In the genomic region with DNA sequence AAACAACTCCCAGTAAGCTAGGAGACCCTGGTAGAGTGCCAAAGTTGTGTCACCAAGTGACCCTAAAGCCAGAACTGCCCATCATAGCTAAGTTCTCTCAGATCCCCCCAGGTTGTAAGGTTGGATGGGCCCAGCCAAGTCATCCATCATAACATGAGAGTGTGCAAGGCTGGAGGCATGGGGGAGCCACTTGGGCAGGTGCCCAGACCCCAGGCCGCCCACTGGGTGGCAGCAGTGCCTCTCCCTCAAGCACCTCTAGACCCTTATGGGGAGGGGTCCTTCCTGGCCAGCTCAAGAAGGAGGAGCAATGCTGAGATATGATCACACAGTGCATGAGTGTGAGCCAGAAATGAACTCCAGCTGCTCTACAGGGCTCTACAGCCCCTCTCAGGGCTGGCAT, we compare ENCODE assay signal across 16 cellular contexts.
DNase-seq lines count a peak whose midpoint lies in the region; ATAC-seq, FAIRE-seq and TF ChIP-seq lines count a peak whose summit lies in the region.
"Had no signal": no experiment of that assay in that cellular context is flagged by ENCODE, and none has a peak within 500 bp of the region (broad histone marks: within the 10 kb centered on the region; RNA-seq: fewer than 3 reads in every experiment).

No MANE protein-coding gene starts in this region.

- peak; percentile 11; the same call in 1 of the 2 replicates for TF ChIP-seq CTCF in 22Rv1 (IDR thresholded peaks at IDR 0.05)
- peak; percentile 56 for TF ChIP-seq CTCF in GM06990 (IDR thresholded peaks at IDR 0.05; ENCODE audit: insufficient read depth, low read length, poor library complexity, severe bottlenecking)
- TF ChIP-seq CTCF in epithelial cell of proximal tubule (conservative IDR thresholded peaks at IDR 0.05; ENCODE audit: low read depth, low read length), result peak; percentile 28

- DNase-seq in GM06990 (ENCODE audit: extremely low read depth, insufficient read length) (no peak), NCI-H526 treated with DMSO at 0.1 percent for 48 hours (lab: John Stamatoyannopoulos, UW) (peak; percentile 12), epithelial cell of proximal tubule (ENCODE audit: low read depth) (no peak), H54 (ENCODE audit: insufficient read length, low spot score) (no peak), OCI-M2 (lab: John Stamatoyannopoulos, UW; ENCODE audit: unreplicated experiment) (no peak), GM19240 (ENCODE audit: insufficient read length, low spot score) (no peak)
- DNase-seq: activated CD4-positive, alpha-beta T cell treated with anti-CD3 and anti-CD28 coated beads, Interleukin-2, amount 10 ng/mL, durations not matched to agents 24 days and 14 days; activated gamma-delta T cell treated with Interleukin-2 at 50 U/mL for 16 hours; caudate nucleus; islet precursor cell; NCI-H446 treated with DMSO at 0.1 percent for 48 hours; trophoblast cell had no signal

- H3K4me3 ChIP-seq in GM06990 (replicated peaks; ENCODE audit: low read depth, low read length), result no peak overlapping the region
- no peak overlapping the region for H3K4me3 ChIP-seq in epithelial cell of proximal tubule (ENCODE audit: low read depth, low read length)
- H3K4me3 ChIP-seq: BLaER1 treated with 17β-estradiol and CSF1 and Interleukin-3, amounts not matched to agents 10 nM and 100 nM; smooth muscle cell had no signal

- H3K27ac ChIP-seq in 22Rv1, result no peak overlapping the region
- H3K27ac ChIP-seq: BLaER1 treated with 17β-estradiol and CSF1 and Interleukin-3, amounts not matched to agents 10 nM and 100 nM had no signal

- H3K27me3 ChIP-seq in GM06990 (replicated peaks; ENCODE audit: control insufficient read depth, insufficient read depth, low read length), result no peaks in the 10 kb centered on the region; the same call in 1 of the 2 replicates
- H3K27me3 ChIP-seq: BLaER1 treated with 17β-estradiol and CSF1 and Interleukin-3, amounts not matched to agents 10 nM and 100 nM had no signal

- FAIRE-seq in H54 (lab: Jason Lieb, UNC), result no peak

- no peaks in the 10 kb centered on the region for H3K36me3 ChIP-seq in GM06990 (ENCODE audit: control insufficient read depth, insufficient read depth, low read length)
- H3K36me3 ChIP-seq: BLaER1 treated with 17β-estradiol and CSF1 and Interleukin-3, amounts not matched to agents 10 nM and 100 nM had no signal

- TF ChIP-seq POLR2A in H54 (IDR thresholded peaks at IDR 0.05; ENCODE audit: low read depth, low read length), result no peak

- no peak for ATAC-seq in HG03135 (IDR thresholded peaks at IDR 0.05; ENCODE audit: unreplicated experiment)
